ENCODE assay signal across 23 cellular contexts in the genomic region with DNA sequence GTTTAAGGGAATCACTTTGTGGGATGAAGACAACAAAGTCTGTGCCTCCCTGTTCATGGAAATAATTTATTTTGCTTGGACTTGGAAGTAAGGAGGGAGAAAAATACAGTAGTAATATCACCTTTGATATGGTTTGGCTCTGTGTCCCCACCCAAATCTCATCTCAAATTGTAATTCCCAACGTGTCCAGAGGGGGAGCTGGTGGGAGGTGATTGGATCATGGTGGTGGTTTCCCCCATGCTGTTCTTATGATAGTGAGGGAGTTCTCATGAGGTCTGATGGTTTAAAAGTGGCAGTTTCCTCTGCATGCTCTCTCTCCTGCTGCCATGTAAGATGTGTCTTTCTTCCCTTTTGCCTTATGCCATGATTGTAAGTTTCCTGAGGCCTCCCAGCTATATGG.
A peak's percentile ranks its signal among the peaks of the same experiment; 100 is the strongest.
DNase-seq lines count a peak whose midpoint lies in the region; ATAC-seq, FAIRE-seq and TF ChIP-seq lines count a peak whose summit lies in the region.
"Had no signal": no experiment of that assay in that cellular context is flagged by ENCODE, and none has a peak within 500 bp of the region (broad histone marks: within the 10 kb centered on the region; RNA-seq: fewer than 3 reads in every experiment).

No MANE protein-coding gene starts in this region.

- no peak overlapping the region for H3K18ac ChIP-seq in H1 (ENCODE audit: extremely low read depth, low read length)

- H3K4me3 Mint-ChIP-seq in activated CD8-positive, alpha-beta T cell treated with anti-CD3 and anti-CD28 coated beads for 36 hours: no peak overlapping the region
- no peak overlapping the region for H3K4me3 Mint-ChIP-seq in activated CD8-positive, alpha-beta T cell treated with anti-CD3 and anti-CD28 coated beads, Interleukin-2, amount 10 ng/mL, durations not matched to agents 7 days and 5 days
- H3K4me3 Mint-ChIP-seq: activated CD4-positive, alpha-beta memory T cell treated with anti-CD3 and anti-CD28 coated beads, Interleukin-2, amount 10 ng/mL, durations not matched to agents 7 days and 5 days; activated naive CD8-positive, alpha-beta T cell treated with anti-CD3 and anti-CD28 coated beads, Interleukin-2, amount 50 U/mL, for 24 hours; activated T-helper 1 cell treated with anti-CD3 and anti-CD28 coated beads, Interleukin-12 subunit alpha, Interleukin-12 subunit beta, Interleukin-2, Interleukin-4 antibody, amounts not matched to agents 30 ng/mL and 10 ng/mL and 1 ng/mL, durations not matched to agents 14 hours and 24 hours and 36 hours; CD4-positive, alpha-beta memory T cell; central memory CD8-positive, alpha-beta T cell; T-cell had no signal

- no peak for ATAC-seq in activated CD8-positive, alpha-beta T cell treated with anti-CD3 and anti-CD28 coated beads for 36 hours
- ATAC-seq in activated CD8-positive, alpha-beta T cell treated with anti-CD3 and anti-CD28 coated beads, Interleukin-2, amount 10 ng/mL, durations not matched to agents 7 days and 5 days: no peak
- ATAC-seq: activated naive CD8-positive, alpha-beta T cell treated with anti-CD3 and anti-CD28 coated beads, Interleukin-2, amount 50 U/mL, for 24 hours; T-cell had no signal

- peak; percentile 3 for DNase-seq in activated CD8-positive, alpha-beta T cell treated with anti-CD3 and anti-CD28 coated beads for 36 hours
- no peak for DNase-seq in activated CD8-positive, alpha-beta T cell treated with anti-CD3 and anti-CD28 coated beads, Interleukin-2, amount 10 ng/mL, durations not matched to agents 7 days and 5 days
- no peak for DNase-seq in MM.1S
- peak in 1 of 2 experiments; percentile 57 for DNase-seq in H1 (ENCODE audit: low read depth in 1 of 2, low spot score in 2 of 2)
- DNase-seq in smooth muscle cell (lab: John Stamatoyannopoulos, UW; ENCODE audit: unreplicated experiment): no peak
- no peak for DNase-seq in SW 1271 (lab: John Stamatoyannopoulos, UW)
- no peak for DNase-seq in SHP77 (lab: John Stamatoyannopoulos, UW)
- DNase-seq in cerebellar nuclear complex (lab: John Stamatoyannopoulos, UW): no peak
- DNase-seq: activated CD4-positive, alpha-beta memory T cell treated with anti-CD3 and anti-CD28 coated beads, Interleukin-2, amount 10 ng/mL, durations not matched to agents 7 days and 5 days; activated naive CD8-positive, alpha-beta T cell treated with anti-CD3 and anti-CD28 coated beads, Interleukin-2, amount 50 U/mL, for 24 hours; CD4-positive, alpha-beta memory T cell; effector memory CD4-positive, alpha-beta T cell; foreskin fibroblast; KG1; midbrain; NCI-H1417 treated with DMSO at 0.1 percent for 48 hours; NCI-H774; stimulated activated naive CD4-positive, alpha-beta T cell treated with Interleukin-2 at 50 U/mL for 16 hours; T-cell; upper lobe of left lung had no signal

- H4K20me1 ChIP-seq in MM.1S (ENCODE audit: insufficient read depth, low read length): no peaks in the 10 kb centered on the region
- H4K20me1 ChIP-seq in H1 (replicated peaks in 1 of 2; ENCODE audit: control insufficient read depth in 1 of 2, insufficient read depth in 2 of 2, low read length in 2 of 2): no peaks in the 10 kb centered on the region
- no peaks in the 10 kb centered on the region for H4K20me1 ChIP-seq in smooth muscle cell (ENCODE audit: low read depth)

- H3K23ac ChIP-seq in H1 (ENCODE audit: insufficient read length): no peak overlapping the region

- no peak overlapping the region for H4K5ac ChIP-seq in H1 (ENCODE audit: insufficient read length, low read depth, low read length)

- H3K56ac ChIP-seq in H1 (replicated peaks; ENCODE audit: insufficient read length, low read depth, low read length): no peak overlapping the region

- H3K79me1 ChIP-seq in H1 (ENCODE audit: low read depth, low read length): no peaks in the 10 kb centered on the region

- peaks cover 1% of the 10 kb centered on the region; the same call in 1 of the 2 replicates for H3K23me2 ChIP-seq in H1 (ENCODE audit: low read depth, low read length)

- intact Hi-C loops in activated CD8-positive, alpha-beta T cell treated with anti-CD3 and anti-CD28 coated beads for 36 hours (cut with micrococcal nuclease): no loop called here

- TF ChIP-seq POLR2A in H1 (IDR thresholded peaks at IDR 0.05; ENCODE audit: control extremely low read depth in 1 of 2, low read depth in 2 of 2, low read length in 2 of 2): no peak

- H2AFZ ChIP-seq in MM.1S (ENCODE audit: low read length): no peak overlapping the region
- no peak overlapping the region for H2AFZ ChIP-seq in H1 (ENCODE audit: low read length)
- H2AFZ ChIP-seq in smooth muscle cell (ENCODE audit: low read depth): no peak overlapping the region

- H3K4me3 ChIP-seq in MM.1S (ENCODE audit: low read length) (no peak overlapping the region), H1 (ENCODE audit: extremely low read depth in 1 of 4, insufficient read depth in 2 of 4, low read depth in 3 of 4, low read length in 4 of 4) (no peak overlapping the region), smooth muscle cell (no peak overlapping the region)
- H3K4me3 ChIP-seq: upper lobe of left lung had no signal

- no peak for FAIRE-seq in H1 (lab: Jason Lieb, UNC)

- peak; percentile 11 to 14; a peak in 1 of 4 replicates for TF ChIP-seq RAD21 in H1 (IDR thresholded peaks at IDR 0.05 in 1 of 2, conservative IDR thresholded peaks at IDR 0.05 in 1 of 2; ENCODE audit: low read depth in 2 of 2, low read length in 2 of 2)

- no peak overlapping the region for H2BK120ac ChIP-seq in H1 (replicated peaks; ENCODE audit: low read depth, low read length)

- no peaks in the 10 kb centered on the region for H3K36me3 Mint-ChIP-seq in activated CD8-positive, alpha-beta T cell treated with anti-CD3 and anti-CD28 coated beads for 36 hours (ENCODE audit: low read depth)
- no peaks in the 10 kb centered on the region for H3K36me3 Mint-ChIP-seq in activated CD8-positive, alpha-beta T cell treated with anti-CD3 and anti-CD28 coated beads, Interleukin-2, amount 10 ng/mL, durations not matched to agents 7 days and 5 days (ENCODE audit: low read depth)
- H3K36me3 Mint-ChIP-seq: T-cell had no signal

- WGBS in H1 (ENCODE audit: extremely low coverage in 1 of 2, insufficient coverage in 1 of 2, insufficient read length in 1 of 2, insufficient replicate concordance in 2 of 2, low coverage in 1 of 2, low lambda C conversion rate in 2 of 2, missing lambda C conversion rate in 1 of 2), 2 experiments: 63% methylated on average over 1 of the region's 1 CpG; no CpG with 5 or more reads in 1 of the 2 experiments
- WGBS in smooth muscle cell (ENCODE audit: low lambda C conversion rate): 50% methylated on average over 1 of the region's 1 CpG

- H3K79me2 ChIP-seq in MM.1S (ENCODE audit: low read length) (no peaks in the 10 kb centered on the region), H1 (ENCODE audit: control insufficient read depth in 1 of 2, insufficient read depth in 2 of 2, low read length in 2 of 2) (no peaks in the 10 kb centered on the region), smooth muscle cell (ENCODE audit: low read depth) (no peaks in the 10 kb centered on the region)

- no peak overlapping the region for H3K14ac ChIP-seq in H1 (ENCODE audit: insufficient read length)

- H3K27ac ChIP-seq in MM.1S (ENCODE audit: low read length) (no peak overlapping the region), H1 (ENCODE audit: low read depth, low read length) (no peak overlapping the region), smooth muscle cell (ENCODE audit: low read depth) (no peak overlapping the region)
- H3K27ac ChIP-seq: RWPE1, upper lobe of left lung had no signal

- H3K9me3 Mint-ChIP-seq in activated CD8-positive, alpha-beta T cell treated with anti-CD3 and anti-CD28 coated beads for 36 hours: peaks cover 15% of the 10 kb centered on the region
- no peaks in the 10 kb centered on the region for H3K9me3 Mint-ChIP-seq in activated CD8-positive, alpha-beta T cell treated with anti-CD3 and anti-CD28 coated beads, Interleukin-2, amount 10 ng/mL, durations not matched to agents 7 days and 5 days (ENCODE audit: insufficient read depth)

- H4K91ac ChIP-seq in H1 (replicated peaks; ENCODE audit: insufficient read length, low read length): no peak overlapping the region

- H3K27me3 Mint-ChIP-seq in activated CD8-positive, alpha-beta T cell treated with anti-CD3 and anti-CD28 coated beads for 36 hours: no peaks in the 10 kb centered on the region
- no peaks in the 10 kb centered on the region for H3K27me3 Mint-ChIP-seq in activated CD8-positive, alpha-beta T cell treated with anti-CD3 and anti-CD28 coated beads, Interleukin-2, amount 10 ng/mL, durations not matched to agents 7 days and 5 days (ENCODE audit: low read depth)
- H3K27me3 Mint-ChIP-seq: activated CD4-positive, alpha-beta memory T cell treated with anti-CD3 and anti-CD28 coated beads, Interleukin-2, amount 10 ng/mL, durations not matched to agents 7 days and 5 days; activated naive CD8-positive, alpha-beta T cell treated with anti-CD3 and anti-CD28 coated beads, Interleukin-2, amount 50 U/mL, for 24 hours; CD4-positive, alpha-beta memory T cell; central memory CD8-positive, alpha-beta T cell; T-cell had no signal

- no peaks in the 10 kb centered on the region for H3K4me1 ChIP-seq in MM.1S (ENCODE audit: low read length)
- H3K4me1 ChIP-seq in H1 (replicated peaks in 1 of 4; ENCODE audit: control insufficient read depth in 3 of 4, insufficient read depth in 4 of 4, low read length in 3 of 4): peaks cover 0 to 4% (median 1%) of the 10 kb centered on the region in 4 experiments; a peak in 2 of 7 replicates
- H3K4me1 ChIP-seq in smooth muscle cell (ENCODE audit: low read depth): peaks cover 8% of the 10 kb centered on the region
- H3K4me1 ChIP-seq: upper lobe of left lung had no signal

- no peaks in the 10 kb centered on the region for H3K27me3 ChIP-seq in MM.1S (replicated peaks; ENCODE audit: insufficient read depth, low read length)
- no peaks in the 10 kb centered on the region for H3K27me3 ChIP-seq in H1 (replicated peaks in 1 of 4; ENCODE audit: control insufficient read depth in 3 of 4, extremely low read depth in 1 of 4, insufficient read depth in 3 of 4, low read length in 3 of 4)
- H3K27me3 ChIP-seq in smooth muscle cell (ENCODE audit: low read depth): no peaks in the 10 kb centered on the region
- H3K27me3 ChIP-seq: upper lobe of left lung had no signal

- no peak overlapping the region for H4K8ac ChIP-seq in H1 (ENCODE audit: extremely low read depth, insufficient read depth, low read length)

- TF ChIP-seq CTCF in activated CD8-positive, alpha-beta T cell treated with anti-CD3 and anti-CD28 coated beads for 36 hours (IDR thresholded peaks at IDR 0.05): peak; percentile 30
- TF ChIP-seq CTCF in MM.1S (IDR thresholded peaks at IDR 0.05; ENCODE audit: low read length) (peak; percentile 11; the same call in 1 of the 2 replicates), H1 (IDR thresholded peaks at IDR 0.05; ENCODE audit: control extremely low read depth in 1 of 3, insufficient read depth in 1 of 3, low read depth in 1 of 3, low read length in 3 of 3) (peak in 2 of 3 experiments; percentile 8 to 41; a peak in 2 of 4 replicates), smooth muscle cell (IDR thresholded peaks at IDR 0.05; ENCODE audit: borderline replicate concordance, insufficient read depth, poor library complexity, severe bottlenecking) (peak; percentile 31)

- no peak overlapping the region for H2BK5ac ChIP-seq in H1 (ENCODE audit: low read depth, low read length)

- H2AK5ac ChIP-seq in H1 (ENCODE audit: low read depth, low read length): no peak overlapping the region

- H3K9ac ChIP-seq in MM.1S (ENCODE audit: low read length): no peak overlapping the region
- H3K9ac ChIP-seq in H1 (replicated peaks in 1 of 4; ENCODE audit: extremely low read depth in 1 of 4, low read depth in 3 of 4, low read length in 3 of 4): no peak overlapping the region
- no peak overlapping the region for H3K9ac ChIP-seq in smooth muscle cell (ENCODE audit: low read depth)

- no peak overlapping the region for H3K4me2 ChIP-seq in MM.1S (ENCODE audit: low read depth, low read length)
- no peak overlapping the region for H3K4me2 ChIP-seq in H1 (ENCODE audit: insufficient read depth in 1 of 2, low read depth in 2 of 2, low read length in 2 of 2)
- no peak overlapping the region for H3K4me2 ChIP-seq in smooth muscle cell

- no peaks in the 10 kb centered on the region for H3F3A ChIP-seq in MM.1S (ENCODE audit: insufficient read depth, low read length)
- H3F3A ChIP-seq in smooth muscle cell (ENCODE audit: low read depth): no peaks in the 10 kb centered on the region

- no peak overlapping the region for H3K27ac Mint-ChIP-seq in activated CD8-positive, alpha-beta T cell treated with anti-CD3 and anti-CD28 coated beads for 36 hours
- H3K27ac Mint-ChIP-seq in activated CD8-positive, alpha-beta T cell treated with anti-CD3 and anti-CD28 coated beads, Interleukin-2, amount 10 ng/mL, durations not matched to agents 7 days and 5 days: no peak overlapping the region
- H3K27ac Mint-ChIP-seq: activated CD4-positive, alpha-beta memory T cell treated with anti-CD3 and anti-CD28 coated beads, Interleukin-2, amount 10 ng/mL, durations not matched to agents 7 days and 5 days; activated naive CD8-positive, alpha-beta T cell treated with anti-CD3 and anti-CD28 coated beads, Interleukin-2, amount 50 U/mL, for 24 hours; activated T-helper 1 cell treated with anti-CD3 and anti-CD28 coated beads, Interleukin-12 subunit alpha, Interleukin-12 subunit beta, Interleukin-2, Interleukin-4 antibody, amounts not matched to agents 30 ng/mL and 10 ng/mL and 1 ng/mL, durations not matched to agents 14 hours and 24 hours and 36 hours; CD4-positive, alpha-beta memory T cell; T-cell had no signal

- no peaks in the 10 kb centered on the region for H3K4me1 Mint-ChIP-seq in activated CD8-positive, alpha-beta T cell treated with anti-CD3 and anti-CD28 coated beads for 36 hours (ENCODE audit: low read depth)
- H3K4me1 Mint-ChIP-seq in activated CD8-positive, alpha-beta T cell treated with anti-CD3 and anti-CD28 coated beads, Interleukin-2, amount 10 ng/mL, durations not matched to agents 7 days and 5 days (ENCODE audit: low read depth): no peaks in the 10 kb centered on the region
- H3K4me1 Mint-ChIP-seq: activated CD4-positive, alpha-beta memory T cell treated with anti-CD3 and anti-CD28 coated beads, Interleukin-2, amount 10 ng/mL, durations not matched to agents 7 days and 5 days; activated naive CD8-positive, alpha-beta T cell treated with anti-CD3 and anti-CD28 coated beads, Interleukin-2, amount 50 U/mL, for 24 hours; CD4-positive, alpha-beta memory T cell; central memory CD8-positive, alpha-beta T cell; T-cell had no signal

- H3K36me3 ChIP-seq in MM.1S (replicated peaks; ENCODE audit: insufficient read depth, low read length) (no peaks in the 10 kb centered on the region), H1 (ENCODE audit: control insufficient read depth in 2 of 4, insufficient read depth in 4 of 4, low read length in 3 of 4) (no peaks in the 10 kb centered on the region), smooth muscle cell (ENCODE audit: low read depth) (no peaks in the 10 kb centered on the region)
- H3K36me3 ChIP-seq: upper lobe of left lung had no signal

- POLR2A ChIA-PET in activated CD8-positive, alpha-beta T cell treated with anti-CD3 and anti-CD28 coated beads for 36 hours (lab: Charles Lee): no interaction called here
- POLR2A ChIA-PET in activated CD8-positive, alpha-beta T cell treated with anti-CD3 and anti-CD28 coated beads, Interleukin-2, amount 10 ng/mL, durations not matched to agents 7 days and 5 days (lab: Charles Lee): no interaction called here
- POLR2A ChIA-PET in H1 (lab: Charles Lee; ENCODE audit: partially characterized antibody): no interaction called here

- CTCF ChIA-PET in activated CD8-positive, alpha-beta T cell treated with anti-CD3 and anti-CD28 coated beads for 36 hours (lab: Charles Lee): no interaction called here
- CTCF ChIA-PET in activated CD8-positive, alpha-beta T cell treated with anti-CD3 and anti-CD28 coated beads, Interleukin-2, amount 10 ng/mL, durations not matched to agents 7 days and 5 days (lab: Charles Lee): no interaction called here
- CTCF ChIA-PET in H1 (lab: Charles Lee; ENCODE audit: partially characterized antibody): interaction anchor here (0.8 to 1.6 kb wide), 3 partner anchors 38 to 180 kb away, joined by 3 to 4 read pairs (median 3); no protein-coding TSS in a partner anchor

- no peak overlapping the region for H2BK15ac ChIP-seq in H1 (ENCODE audit: low read length)

- no peaks in the 10 kb centered on the region for H3K9me3 ChIP-seq in MM.1S (replicated peaks; ENCODE audit: insufficient read depth, low read length)
- 0 out of 4 replicates have a peak, but pooled peaks cover 3 to 6% of the 10 kb centered on the region in 2 experiments for H3K9me3 ChIP-seq in H1 (ENCODE audit: insufficient read depth in 2 of 2, low read depth in 1 of 2, low read length in 1 of 2)
- H3K9me3 ChIP-seq in smooth muscle cell (replicated peaks; ENCODE audit: low read depth): no peaks in the 10 kb centered on the region
- H3K9me3 ChIP-seq: upper lobe of left lung had no signal

- no peaks in the 10 kb centered on the region for H3K9me2 ChIP-seq in MM.1S (replicated peaks; ENCODE audit: insufficient read depth, low read length)

- TF ChIP-seq EP300 in H1 (IDR thresholded peaks at IDR 0.05; ENCODE audit: borderline replicate concordance in 1 of 2, low read depth in 2 of 2, low read length in 2 of 2): no peak

- H2BK20ac ChIP-seq in H1 (ENCODE audit: low read length): no peak overlapping the region

- no peak overlapping the region for H3K4ac ChIP-seq in H1 (replicated peaks; ENCODE audit: insufficient read length, low read depth, low read length)

- no peak overlapping the region for H2BK12ac ChIP-seq in H1 (ENCODE audit: low read depth, low read length)
